In the genomic region with DNA sequence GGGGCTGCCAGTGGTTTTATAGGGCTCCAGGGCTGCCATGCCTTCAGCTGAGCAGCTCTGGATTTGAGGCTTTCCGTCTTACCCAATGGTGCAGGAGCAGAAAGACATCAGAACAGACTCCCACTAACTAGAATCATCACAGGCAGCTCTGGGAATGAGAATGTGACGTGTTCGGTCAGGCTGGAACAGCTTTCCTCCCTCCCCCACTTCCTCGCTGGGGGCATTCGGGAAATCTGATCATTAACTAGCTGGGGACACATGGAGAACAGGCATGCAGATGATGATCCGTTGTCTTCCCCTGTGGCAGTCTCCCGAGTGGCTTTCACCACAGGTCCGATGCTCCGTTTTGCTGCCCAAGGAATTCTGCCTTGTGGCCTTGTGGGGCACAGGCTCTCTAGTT, we compare ENCODE assay signal across 29 cellular contexts. TPM values are rescaled to one million over a fixed set of nuclear protein-coding genes. Genes with fewer than 3 reads are reported as not detected.
"Had no signal": no experiment of that assay in that cellular context is flagged by ENCODE, and none has a peak within 500 bp of the region (broad histone marks: within the 10 kb centered on the region; RNA-seq: fewer than 3 reads in every experiment).

No MANE protein-coding gene starts in this region.

- H3K27me3 Mint-ChIP-seq: activated CD4-positive, alpha-beta memory T cell treated with anti-CD3 and anti-CD28 coated beads, Interleukin-2, amount 10 ng/mL, durations not matched to agents 7 days and 5 days; activated CD4-positive, alpha-beta T cell treated with anti-CD3 and anti-CD28 coated beads, Interleukin-2, amount 10 ng/mL, durations not matched to agents 24 days and 14 days; activated naive CD4-positive, alpha-beta T cell treated with anti-CD3 and anti-CD28 coated beads, Interleukin-2, amount 10 ng/mL, durations not matched to agents 7 days and 5 days; activated naive CD8-positive, alpha-beta T cell treated with anti-CD3 and anti-CD28 coated beads, Interleukin-2, amount 50 U/mL, for 24 hours; stimulated activated naive CD8-positive, alpha-beta T cell treated with anti-CD3 and anti-CD28 coated beads, Interleukin-15, amount 100 ng/mL, for 72 hours had no signal

- H3K27ac ChIP-seq: hepatocyte, parathyroid adenoma, skin epidermis, tibial nerve, uterus, VCaP had no signal

- DNase-seq: activated CD4-positive, alpha-beta memory T cell treated with anti-CD3 and anti-CD28 coated beads, Interleukin-2, amount 10 ng/mL, durations not matched to agents 7 days and 5 days; activated CD4-positive, alpha-beta T cell treated with anti-CD3 and anti-CD28 coated beads, Interleukin-2, amount 10 ng/mL, durations not matched to agents 24 days and 14 days; activated effector memory CD4-positive, alpha-beta T cell treated with Interleukin-2 at 50 U/mL for 16 hours; activated naive CD4-positive, alpha-beta T cell treated with anti-CD3 and anti-CD28 coated beads, Interleukin-2, amount 10 ng/mL, durations not matched to agents 7 days and 5 days; activated naive CD8-positive, alpha-beta T cell treated with anti-CD3 and anti-CD28 coated beads, Interleukin-2, amount 50 U/mL, for 24 hours; activated T-cell treated with anti-CD3 and anti-CD28 coated beads, Interleukin-2, amount 50 U/mL, for 72 hours; cerebellar nuclear complex; erythroblast; foreskin fibroblast; kidney glomerular epithelial cell; mesendoderm; nephron progenitor cell; stimulated activated CD4-positive, alpha-beta T cell treated with anti-CD3 and anti-CD28 coated beads, Interleukin-2, amount 100 ng/mL, for 24 hours; stimulated activated naive CD8-positive, alpha-beta T cell treated with anti-CD3 and anti-CD28 coated beads, Interleukin-15, amount 100 ng/mL, for 72 hours; uterus had no signal

- ATAC-seq: activated CD4-positive, CD25-positive, alpha-beta regulatory T cell treated with anti-CD3 and anti-CD28 coated beads, Interleukin-2, amount 50 U/mL, for 24 hours; activated naive CD8-positive, alpha-beta T cell treated with anti-CD3 and anti-CD28 coated beads, Interleukin-2, amount 50 U/mL, for 24 hours; activated T-cell treated with anti-CD3 and anti-CD28 coated beads, Interleukin-2, amount 50 U/mL, for 72 hours; mucosa of descending colon; right cardiac atrium; stimulated activated effector memory CD8-positive, alpha-beta T cell treated with anti-CD3 and anti-CD28 coated beads, Interleukin-12 subunit alpha, Interleukin-12 subunit beta, amount 100 ng/mL, for 72 hours; stimulated activated naive CD8-positive, alpha-beta T cell treated with anti-CD3 and anti-CD28 coated beads, Interleukin-15, amount 100 ng/mL, for 72 hours had no signal

- H3K9ac ChIP-seq: parathyroid adenoma had no signal

- H3K36me3 ChIP-seq: uterus had no signal

- H3K9me3 Mint-ChIP-seq: activated CD4-positive, alpha-beta memory T cell treated with anti-CD3 and anti-CD28 coated beads, Interleukin-2, amount 10 ng/mL, durations not matched to agents 7 days and 5 days; activated CD4-positive, alpha-beta T cell treated with anti-CD3 and anti-CD28 coated beads, Interleukin-2, amount 10 ng/mL, durations not matched to agents 24 days and 14 days; activated naive CD4-positive, alpha-beta T cell treated with anti-CD3 and anti-CD28 coated beads, Interleukin-2, amount 10 ng/mL, durations not matched to agents 7 days and 5 days; activated naive CD8-positive, alpha-beta T cell treated with anti-CD3 and anti-CD28 coated beads, Interleukin-2, amount 50 U/mL, for 24 hours; activated T-cell treated with anti-CD3 and anti-CD28 coated beads, Interleukin-2, amount 50 U/mL, for 72 hours; nephron progenitor cell; stimulated activated effector memory CD8-positive, alpha-beta T cell treated with anti-CD3 and anti-CD28 coated beads, Interleukin-12 subunit alpha, Interleukin-12 subunit beta, amount 100 ng/mL, for 72 hours; stimulated activated naive CD8-positive, alpha-beta T cell treated with anti-CD3 and anti-CD28 coated beads, Interleukin-15, amount 100 ng/mL, for 72 hours; T-helper 2 cell treated with Interferon-gamma antibody and Interleukin-4, amounts not matched to agents 5 μg/mL and 100 μg/mL, for 36 hours had no signal

- H3K4me3 ChIP-seq: hepatocyte, mucosa of descending colon, skin epidermis, tibial nerve, uterus had no signal

- H3K27me3 ChIP-seq: hepatocyte, tibial nerve, uterus had no signal

- H3K9me3 ChIP-seq: mucosa of descending colon, tibial nerve, uterus had no signal

- H3K27ac Mint-ChIP-seq: activated CD4-positive, alpha-beta memory T cell treated with anti-CD3 and anti-CD28 coated beads, Interleukin-2, amount 10 ng/mL, durations not matched to agents 7 days and 5 days; activated CD4-positive, alpha-beta T cell treated with anti-CD3 and anti-CD28 coated beads, Interleukin-2, amount 10 ng/mL, durations not matched to agents 24 days and 14 days; activated naive CD4-positive, alpha-beta T cell treated with anti-CD3 and anti-CD28 coated beads, Interleukin-2, amount 10 ng/mL, durations not matched to agents 7 days and 5 days; activated naive CD8-positive, alpha-beta T cell treated with anti-CD3 and anti-CD28 coated beads, Interleukin-2, amount 50 U/mL, for 24 hours; activated T-cell treated with anti-CD3 and anti-CD28 coated beads, Interleukin-2, amount 50 U/mL, for 72 hours; nephron progenitor cell; stimulated activated effector memory CD8-positive, alpha-beta T cell treated with anti-CD3 and anti-CD28 coated beads, Interleukin-12 subunit alpha, Interleukin-12 subunit beta, amount 100 ng/mL, for 72 hours; stimulated activated naive CD8-positive, alpha-beta T cell treated with anti-CD3 and anti-CD28 coated beads, Interleukin-15, amount 100 ng/mL, for 72 hours; T-helper 2 cell treated with Interferon-gamma antibody and Interleukin-4, amounts not matched to agents 5 μg/mL and 100 μg/mL, for 36 hours had no signal

- H2AFZ ChIP-seq: hepatocyte, parathyroid adenoma had no signal

- H3K4me2 ChIP-seq: hepatocyte had no signal

- H3K79me2 ChIP-seq: hepatocyte, parathyroid adenoma had no signal

- H3K4me3 Mint-ChIP-seq: activated CD4-positive, alpha-beta memory T cell treated with anti-CD3 and anti-CD28 coated beads, Interleukin-2, amount 10 ng/mL, durations not matched to agents 7 days and 5 days; activated CD4-positive, alpha-beta T cell treated with anti-CD3 and anti-CD28 coated beads, Interleukin-2, amount 10 ng/mL, durations not matched to agents 24 days and 14 days; activated naive CD4-positive, alpha-beta T cell treated with anti-CD3 and anti-CD28 coated beads, Interleukin-2, amount 10 ng/mL, durations not matched to agents 7 days and 5 days; activated naive CD8-positive, alpha-beta T cell treated with anti-CD3 and anti-CD28 coated beads, Interleukin-2, amount 50 U/mL, for 24 hours; activated T-cell treated with anti-CD3 and anti-CD28 coated beads, Interleukin-2, amount 50 U/mL, for 72 hours; nephron progenitor cell; stimulated activated effector memory CD8-positive, alpha-beta T cell treated with anti-CD3 and anti-CD28 coated beads, Interleukin-12 subunit alpha, Interleukin-12 subunit beta, amount 100 ng/mL, for 72 hours; stimulated activated naive CD8-positive, alpha-beta T cell treated with anti-CD3 and anti-CD28 coated beads, Interleukin-15, amount 100 ng/mL, for 72 hours; T-helper 2 cell treated with Interferon-gamma antibody and Interleukin-4, amounts not matched to agents 5 μg/mL and 100 μg/mL, for 36 hours had no signal

- H3K4me1 Mint-ChIP-seq: stimulated activated effector memory CD8-positive, alpha-beta T cell treated with anti-CD3 and anti-CD28 coated beads, Interleukin-12 subunit alpha, Interleukin-12 subunit beta, amount 100 ng/mL, for 72 hours had no signal

- H3K4me1 ChIP-seq: parathyroid adenoma, uterus had no signal

RNA-seq across cellular contexts. Expression of a gene that starts 42.8 kb away (rescaled TPM):
- total RNA-seq: activated CD4-positive, alpha-beta memory T cell treated with anti-CD3 and anti-CD28 coated beads, Interleukin-2, amount 10 ng/mL, durations not matched to agents 7 days and 5 days; activated CD4-positive, alpha-beta T cell treated with anti-CD3 and anti-CD28 coated beads, Interleukin-2, amount 10 ng/mL, durations not matched to agents 24 days and 14 days; activated T-cell treated with anti-CD3 and anti-CD28 coated beads, Interleukin-2, amount 50 U/mL, for 72 hours; fibroblast of lung; glomerular endothelial cell; hepatocyte; lower leg skin; pulmonary artery endothelial cell; right cardiac atrium; tibial nerve; uterus had no signal
- polyA plus RNA-seq: fibroblast of lung, hepatocyte, right cardiac atrium had no signal
